In the genomic region with DNA sequence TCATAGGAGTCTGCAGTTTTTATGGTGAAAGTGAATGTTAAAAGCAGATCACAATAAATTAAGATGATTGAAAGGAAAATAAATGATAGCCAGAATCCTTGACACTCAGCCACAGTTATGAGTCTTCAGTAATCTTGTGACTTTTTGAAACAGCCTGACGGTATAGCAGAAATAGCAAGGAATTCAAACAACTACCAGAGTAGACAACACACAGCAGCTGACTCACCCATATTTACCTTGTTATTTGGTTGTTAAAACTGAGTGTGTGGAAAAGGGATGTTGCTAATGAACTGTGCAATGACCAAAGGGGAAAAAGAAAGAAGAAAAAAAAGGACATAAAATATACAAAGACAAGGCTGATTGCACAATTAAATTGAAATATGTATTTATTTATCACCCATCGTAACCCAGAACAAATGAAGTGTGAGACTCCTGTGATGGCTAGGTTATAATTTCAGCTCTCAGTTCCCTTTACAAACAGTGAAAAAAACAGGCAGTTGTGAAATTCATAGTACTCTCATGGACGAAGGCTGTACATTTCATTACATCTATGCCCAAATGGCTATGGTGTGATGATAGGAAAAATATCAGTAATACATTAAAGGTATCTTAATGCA, we compare ENCODE assay signal across 19 cellular contexts.
DNase-seq lines count a peak whose midpoint lies in the region; ATAC-seq, FAIRE-seq and TF ChIP-seq lines count a peak whose summit lies in the region.
"Had no signal": no experiment of that assay in that cellular context is flagged by ENCODE, and none has a peak within 500 bp of the region (broad histone marks: within the 10 kb centered on the region; RNA-seq: fewer than 3 reads in every experiment).

No MANE protein-coding gene starts in this region.

- TF ChIP-seq POLR2A in GM12891 (IDR thresholded peaks at IDR 0.05; ENCODE audit: low read depth, low read length), result no peak

- H3K27me3 ChIP-seq in bronchial epithelial cell (ENCODE audit: control insufficient read depth, insufficient read depth, low read length), result no peaks in the 10 kb centered on the region

- H3K36me3 ChIP-seq in bronchial epithelial cell (ENCODE audit: control insufficient read depth, insufficient read depth, low read length), result no peaks in the 10 kb centered on the region

- H3K4me3 ChIP-seq in bronchial epithelial cell (ENCODE audit: low read depth, low read length), result no peak overlapping the region

- no peak for FAIRE-seq in bronchial epithelial cell (lab: Jason Lieb, UNC)
- no peak for FAIRE-seq in GM12891 (lab: Jason Lieb, UNC)
- FAIRE-seq: G401.6 had no signal

- ATAC-seq in HG03039 (IDR thresholded peaks at IDR 0.05; ENCODE audit: unreplicated experiment), result no peak
- ATAC-seq: T-cell had no signal

- in situ Hi-C loops in ACHN (cut with HindIII; ENCODE audit: low pct_ligation_motif_present, low pct_unique_long_range_greater_than_20kb, low sequenced_read_pairs), result no loop called here

- DNase-seq in AG20443 (ENCODE audit: low spot score) (peak; percentile 20), HCEC 1CT (peak; percentile 61), bronchial epithelial cell (ENCODE audit: low read depth) (peak; percentile 65), kidney glomerular epithelial cell (lab: John Stamatoyannopoulos, UW) (peak; percentile 4), GM12891 (ENCODE audit: insufficient read length, low spot score) (no peak), ACHN (no peak), GOT3 (lab: John Stamatoyannopoulos, UW) (no peak)
- DNase-seq: Calu3; CD4-positive, alpha-beta memory T cell; DMS79; H7; NCI-H1417 treated with DMSO at 0.1 percent for 48 hours; NCI-H2029; NCI-H2171; NCI-H446 treated with DMSO at 0.1 percent for 48 hours; NCI-H748 treated with DMSO at 0.1 percent for 48 hours; T-cell had no signal

- TF ChIP-seq CTCF in bronchial epithelial cell (IDR thresholded peaks at IDR 0.05; ENCODE audit: insufficient read depth, low read length, severe bottlenecking), result no peak

TF ChIP-seq in GM12891, 5 proteins besides CTCF, POLR2A, EP300 and RAD21:
- TF ChIP-seq SPI1 (IDR thresholded peaks at IDR 0.05; ENCODE audit: low read depth, low read length) (no peak), PAX5 (IDR thresholded peaks at IDR 0.05; ENCODE audit: insufficient read depth, low read length, severe bottlenecking) (no peak), TAF1 (IDR thresholded peaks at IDR 0.05; ENCODE audit: low read depth, low read length) (no peak)

Comparison
In these comparisons a context has a peak if more than half of its experiments do, and no peak if none do; other contexts are left out.
1. DNase-seq: peak in AG20443 (single experiment), HCEC 1CT (single experiment), bronchial epithelial cell (single experiment) and kidney glomerular epithelial cell (single experiment); none in GM12891 (single experiment), ACHN (single experiment) and GOT3 (single experiment).